Comparison of ENCODE assay signal across 8 cellular contexts in genomic region chr10:77925410-77925794, GRCh38. TPM values are rescaled to one million over a fixed set of nuclear protein-coding genes. Genes with fewer than 3 reads are reported as not detected.
DNase-seq lines count a peak whose midpoint lies in the region; ATAC-seq, FAIRE-seq and TF ChIP-seq lines count a peak whose summit lies in the region.

No MANE protein-coding gene starts in this region.

- peak; percentile 76 for FAIRE-seq in endothelial cell of umbilical vein (lab: Jason Lieb, UNC)

- BruUV-seq in Panc1 (replicated peaks; lab: Mats Ljungman, UMichigan) (no TSS peak), endothelial cell of umbilical vein (replicated peaks; lab: Mats Ljungman, UMichigan) (no TSS peak)

- DNase-seq in GM03348 (ENCODE audit: low spot score) (peak; percentile 78), Panc1 (ENCODE audit: low read depth, low spot score) (no peak), endothelial cell of umbilical vein (ENCODE audit: low read depth, low spot score) (peak; percentile 17), mucosa of descending colon (peak in 2 of 3 donors; percentile 33 to 36), vagina (ENCODE audit: extremely low spot score in 2 of 2) (no peak), NCI-H1930 (lab: John Stamatoyannopoulos, UW) (no peak)
- DNase-seq in activated CD4-positive, CD25-positive, alpha-beta regulatory T cell treated with anti-CD3 and anti-CD28 coated beads, Interleukin-2, amount 50 U/mL, for 72 hours: no peak

- no peaks in the 10 kb centered on the region for H3K9me1 ChIP-seq in endothelial cell of umbilical vein (replicated peaks; ENCODE audit: control insufficient read depth, extremely low read depth, insufficient read depth, low read length)

- H3K9me3 ChIP-seq in Panc1 (ENCODE audit: control insufficient read depth, insufficient read depth, low read depth, low read length): no peaks in the 10 kb centered on the region
- no peaks in the 10 kb centered on the region for H3K9me3 ChIP-seq in endothelial cell of umbilical vein (replicated peaks; ENCODE audit: control insufficient read depth, insufficient read depth, low read length)
- H3K9me3 ChIP-seq in mucosa of descending colon: no peaks in the 10 kb centered on the region
- H3K9me3 ChIP-seq in vagina: no peaks in the 10 kb centered on the region

- H3K4me3 ChIP-seq in Panc1 (ENCODE audit: low read depth in 2 of 2, low read length in 2 of 2): peak overlapping the region; percentile 75 to 81
- peak overlapping the region; percentile 47 to 75 (median 53) for H3K4me3 ChIP-seq in endothelial cell of umbilical vein (replicated peaks in 1 of 3; ENCODE audit: insufficient read depth in 1 of 3, low read depth in 1 of 3, low read length in 3 of 3)
- peak overlapping the region; percentile 61 for H3K4me3 ChIP-seq in mucosa of descending colon
- peak overlapping the region; percentile 81 to 82 for H3K4me3 ChIP-seq in vagina

- H3K27me3 ChIP-seq in Panc1 (ENCODE audit: control insufficient read depth, insufficient read depth, low read length) (no peaks in the 10 kb centered on the region), endothelial cell of umbilical vein (ENCODE audit: control insufficient read depth in 2 of 2, insufficient read depth in 2 of 2, low read length in 2 of 2) (peaks cover 19 to 26% of the 10 kb centered on the region in 2 experiments), vagina (no peaks in the 10 kb centered on the region)

- H3K4me2 ChIP-seq in endothelial cell of umbilical vein (ENCODE audit: insufficient read depth, low read length): peak overlapping the region; percentile 93

- no peaks in the 10 kb centered on the region for H3K36me3 ChIP-seq in Panc1 (ENCODE audit: control insufficient read depth, insufficient read depth, low read length)
- no peaks in the 10 kb centered on the region for H3K36me3 ChIP-seq in endothelial cell of umbilical vein (ENCODE audit: control insufficient read depth in 2 of 2, extremely low read depth in 1 of 2, insufficient read depth in 2 of 2, low read length in 2 of 2)
- no peaks in the 10 kb centered on the region for H3K36me3 ChIP-seq in mucosa of descending colon (ENCODE audit: low read depth)
- H3K36me3 ChIP-seq in vagina: no peaks in the 10 kb centered on the region

- dilution Hi-C loops in endothelial cell of umbilical vein (cut with MboI; ENCODE audit: extremely low pct_ligation_motif_present, low sequenced_read_pairs): no loop called here

- peak overlapping the region; percentile 36 for H3K9ac ChIP-seq in endothelial cell of umbilical vein (replicated peaks; ENCODE audit: extremely low read depth, insufficient read depth, low read length)

- H3K27ac ChIP-seq in Panc1 (ENCODE audit: low read length): peak overlapping the region; percentile 84
- H3K27ac ChIP-seq in endothelial cell of umbilical vein (ENCODE audit: insufficient read depth, low read depth, low read length): no peak overlapping the region
- peak overlapping the region; percentile 86 for H3K27ac ChIP-seq in vagina

- ATAC-seq in Panc1: peak; percentile 40; the same call in 1 of the 2 replicates
- peak; percentile 44 for ATAC-seq in mucosa of descending colon
- ATAC-seq in HG03520 (IDR thresholded peaks at IDR 0.05; ENCODE audit: unreplicated experiment): no peak

- TF ChIP-seq POLR2A in endothelial cell of umbilical vein (IDR thresholded peaks at IDR 0.05; ENCODE audit: low read depth, low read length) (no peak), vagina (IDR thresholded peaks at IDR 0.05) (no peak)

- in situ Hi-C loops in Panc1 (cut with HindIII; ENCODE audit: low pct_unique_long_range_greater_than_20kb, low sequenced_read_pairs): no loop called here

- H3K4me1 ChIP-seq in Panc1 (ENCODE audit: control insufficient read depth, insufficient read depth, low read length) (peaks cover 37% of the 10 kb centered on the region), endothelial cell of umbilical vein (ENCODE audit: control insufficient read depth, extremely low read depth, insufficient read depth, low read length) (peaks cover 14% of the 10 kb centered on the region), mucosa of descending colon (ENCODE audit: low read depth) (peaks cover 7% of the 10 kb centered on the region), vagina (peaks cover 65% of the 10 kb centered on the region)

- TF ChIP-seq CTCF in Panc1 (IDR thresholded peaks at IDR 0.05) (no peak), endothelial cell of umbilical vein (IDR thresholded peaks at IDR 0.05; ENCODE audit: extremely low read depth in 1 of 2, insufficient read depth in 1 of 2, low read depth in 1 of 2, low read length in 2 of 2) (no peak), mucosa of descending colon (IDR thresholded peaks at IDR 0.05) (no peak), vagina (IDR thresholded peaks at IDR 0.05) (no peak)

- POLR2A ChIA-PET in Panc1 (lab: Charles Lee): no interaction called here
- POLR2A ChIA-PET in endothelial cell of umbilical vein (lab: Charles Lee): no interaction called here

- H2AFZ ChIP-seq in endothelial cell of umbilical vein (ENCODE audit: low read depth, low read length): peak overlapping the region; percentile 75

- peaks cover 32% of the 10 kb centered on the region for H3K79me2 ChIP-seq in endothelial cell of umbilical vein (ENCODE audit: control insufficient read depth, insufficient read depth, low read length)

- no peaks in the 10 kb centered on the region for H4K20me1 ChIP-seq in endothelial cell of umbilical vein (replicated peaks; ENCODE audit: control insufficient read depth, extremely low read depth, insufficient read depth, low read length)

- CTCF ChIA-PET in Panc1 (lab: Charles Lee) (no interaction called here), endothelial cell of umbilical vein (lab: Charles Lee) (interaction anchor here (0.8 to 2.3 kb wide), 5 partner anchors 9 to 104 kb away, joined by 3 to 12 read pairs (median 5); partner anchors contain the start of gene POLR3A)

- intact Hi-C loops in Panc1 (cut with micrococcal nuclease; ENCODE audit: unreplicated experiment) (no loop called here), endothelial cell of umbilical vein (cut with micrococcal nuclease) (loop anchor here (1.0 to 5.0 kb wide), 2 partner anchors 79 to 102 kb away; partner anchors contain the start of gene POLR3A), mucosa of descending colon (cut with DNase I, micrococcal nuclease) (no loop called here), vagina (cut with DNase I) (loop anchor here (10.0 kb wide), 1 partner anchor 81 kb away; no protein-coding TSS in a partner anchor)

TF ChIP-seq in endothelial cell of umbilical vein, 7 proteins besides CTCF, POLR2A, EP300 and RAD21:
- TF ChIP-seq POLR2AphosphoS5 (IDR thresholded peaks at IDR 0.05; ENCODE audit: insufficient read depth, low read depth, low read length) (no peak), GATA2 (IDR thresholded peaks at IDR 0.05; ENCODE audit: insufficient read depth, insufficient read length, low read depth, low read length) (no peak), EZH2 (IDR thresholded peaks at IDR 0.05; ENCODE audit: borderline replicate concordance, low read depth, low read length, severe bottlenecking) (no peak), JUN (IDR thresholded peaks at IDR 0.05; ENCODE audit: borderline replicate concordance, insufficient read depth, insufficient read length, low read depth) (no peak), MYC (IDR thresholded peaks at IDR 0.05; ENCODE audit: low read depth, low read length) (no peak), MAX (IDR thresholded peaks at IDR 0.05; ENCODE audit: insufficient read depth, insufficient read length) (no peak), FOS (IDR thresholded peaks at IDR 0.05; ENCODE audit: borderline replicate concordance, insufficient read depth, low read length) (no peak)

RNA-seq across cellular contexts. Expression of gene DLG5, which starts 1.2 kb away (rescaled TPM):
- 85.6 TPM for total RNA-seq in Panc1 (2021; ENCODE audit: unreplicated experiment)
- polyA plus RNA-seq in Panc1 (2012; ENCODE audit: insufficient read length): 93.6 TPM
- total RNA-seq in endothelial cell of umbilical vein: 23.1 and 24.9 TPM in 2 replicates
- 10.6 and 12.3 TPM in 2 replicates for polyA plus RNA-seq in endothelial cell of umbilical vein
- polyA plus RNA-seq in endothelial cell of umbilical vein (2011; cell fraction: cytosol; rRNA removed): 12.0 and 14.3 TPM in 2 replicates
- polyA plus RNA-seq in endothelial cell of umbilical vein (2011; cell fraction: nucleus; rRNA removed): 63.8 and 71.5 TPM in 2 replicates
- 16.0 and 16.7 TPM in 2 replicates for polyA plus RNA-seq in endothelial cell of umbilical vein (2012)
- 24.8 and 28.3 TPM in 2 replicates for polyA minus RNA-seq in endothelial cell of umbilical vein
- polyA minus RNA-seq in endothelial cell of umbilical vein (2011; cell fraction: cytosol; rRNA and poly(A)+ RNA removed): 11.2 TPM
- polyA minus RNA-seq in endothelial cell of umbilical vein (2011; cell fraction: nucleus; rRNA and poly(A)+ RNA removed): 36.7 and 40.3 TPM in 2 replicates
- total RNA-seq in mucosa of descending colon: 10 to 100 TPM; 28.9 to 78.3 (median 35.1) TPM
- total RNA-seq in vagina: 57.5 TPM

Comparison
In these comparisons a context has a peak if more than half of its experiments do, and no peak if none do; other contexts are left out.
1. DNase-seq: peak in GM03348 (single experiment), endothelial cell of umbilical vein (single experiment) and mucosa of descending colon (2 of 3); none in Panc1 (single experiment), vagina (0 of 2), NCI-H1930 (0 of 2) and activated CD4-positive, CD25-positive, alpha-beta regulatory T cell treated with anti-CD3 and anti-CD28 coated beads, Interleukin-2, amount 50 U/mL, for 72 hours (single experiment).
2. intact Hi-C loops: an anchor here in endothelial cell of umbilical vein (1.0 to 5.0 kb wide) and vagina (10.0 kb wide); none called in Panc1 and mucosa of descending colon.
3. Peak in every context shown above with its lines, with median percentiles within 50 percentile points of each other: H3K4me3 ChIP-seq.